ENCODE assay signal across 17 cellular contexts in the genomic region with DNA sequence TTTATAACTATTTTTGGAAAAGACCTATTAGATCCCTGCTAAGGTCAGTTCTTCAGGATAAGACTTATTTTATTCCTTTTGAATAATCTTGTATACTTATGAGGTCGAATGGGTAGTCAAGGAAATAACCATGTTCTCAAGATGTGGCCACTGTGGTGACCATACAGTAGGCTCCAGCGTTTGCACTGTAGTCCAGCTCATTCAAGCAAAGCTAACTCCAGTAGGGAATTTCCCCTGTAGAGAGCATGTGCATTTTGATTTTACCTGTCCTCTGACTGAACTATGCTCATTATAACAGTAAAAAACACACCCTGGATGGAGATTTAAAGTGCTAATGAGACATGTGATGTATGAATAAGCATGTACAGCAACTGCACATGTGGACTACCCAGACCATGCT. TPM values are rescaled to one million over a fixed set of nuclear protein-coding genes. Genes with fewer than 3 reads are reported as not detected.
A peak's percentile ranks its signal among the peaks of the same experiment; 100 is the strongest.
DNase-seq lines count a peak whose midpoint lies in the region; ATAC-seq lines count a peak whose summit lies in the region.
"Had no signal": no experiment of that assay in that cellular context is flagged by ENCODE, and none has a peak within 500 bp of the region (broad histone marks: within the 10 kb centered on the region; RNA-seq: fewer than 3 reads in every experiment).

No MANE protein-coding gene starts in this region.

- DNase-seq in Caki2 (ENCODE audit: low read depth) (peak; percentile 27), HK-2 (ENCODE audit: unreplicated experiment) (peak; percentile 13), glomerular visceral epithelial cell (ENCODE audit: extremely low spot score) (peak; percentile 31), renal cortical epithelial cell (ENCODE audit: low read depth) (peak; percentile 50), Right ventricle myocardium superior (no peak), CD1c-positive myeloid dendritic cell (ENCODE audit: extremely low spot score) (no peak)
- DNase-seq in activated CD8-positive, alpha-beta memory T cell treated with anti-CD3 and anti-CD28 coated beads, Interleukin-2, amount 50 U/mL, for 4 hours = no peak
- DNase-seq: BE2C; C1 segment of cervical spinal cord; Caco-2; CD4-positive, alpha-beta T cell; DMS153; DND-41; EL; HCEC 1CT had no signal

- no peak for ATAC-seq in Right ventricle myocardium superior (ENCODE audit: poor library complexity)
- ATAC-seq: GM23338 had no signal

- intact Hi-C loops in Right ventricle myocardium superior (cut with DNase I) = no loop called here

- in situ Hi-C loops in Caki2 (cut with HindIII; ENCODE audit: low pct_unique_long_range_greater_than_20kb, low sequenced_read_pairs) = no loop called here

RNA-seq across cellular contexts. Expression of a gene that starts 32.3 kb away (rescaled TPM):
- 0.34 and 2.1 TPM in 2 replicates for total RNA-seq in Caki2 (2014; rRNA removed; shearing (Covaris generic); ENCODE audit: low replicate concordance)
- total RNA-seq in renal cortical epithelial cell = 0.35 and 4.7 TPM in 2 replicates
- total RNA-seq in Right ventricle myocardium superior = 0.27 TPM
- total RNA-seq: CD4-positive, alpha-beta T cell; HT1080 had no signal

Comparison
In these comparisons a context has a peak if more than half of its experiments do, and no peak if none do; other contexts are left out.
1. DNase-seq: peak in Caki2 (single experiment), HK-2 (single experiment), glomerular visceral epithelial cell (single experiment) and renal cortical epithelial cell (single experiment); none in Right ventricle myocardium superior (single experiment), activated CD8-positive, alpha-beta memory T cell treated with anti-CD3 and anti-CD28 coated beads, Interleukin-2, amount 50 U/mL, for 4 hours (single experiment) and CD1c-positive myeloid dendritic cell (single experiment).